ENCODE assay signal across 1 cellular context in genomic region chr3:25854635-25855034, GRCh38.
TF ChIP-seq lines count a peak whose summit lies in the region.

No MANE protein-coding gene starts in this region.

TF ChIP-seq in endothelial cell of umbilical vein, 7 proteins besides CTCF, POLR2A, EP300 and RAD21:
- TF ChIP-seq JUN (IDR thresholded peaks at IDR 0.05; ENCODE audit: borderline replicate concordance, insufficient read depth, insufficient read length, low read depth) (no peak), POLR2AphosphoS5 (IDR thresholded peaks at IDR 0.05; ENCODE audit: insufficient read depth, low read depth, low read length) (no peak), FOS (IDR thresholded peaks at IDR 0.05; ENCODE audit: borderline replicate concordance, insufficient read depth, low read length) (peak; percentile 3), EZH2 (IDR thresholded peaks at IDR 0.05; ENCODE audit: borderline replicate concordance, low read depth, low read length, severe bottlenecking) (no peak), GATA2 (IDR thresholded peaks at IDR 0.05; ENCODE audit: insufficient read depth, insufficient read length, low read depth, low read length) (peak; percentile 50), MYC (IDR thresholded peaks at IDR 0.05; ENCODE audit: low read depth, low read length) (no peak)
- TF ChIP-seq, protein P1, sequence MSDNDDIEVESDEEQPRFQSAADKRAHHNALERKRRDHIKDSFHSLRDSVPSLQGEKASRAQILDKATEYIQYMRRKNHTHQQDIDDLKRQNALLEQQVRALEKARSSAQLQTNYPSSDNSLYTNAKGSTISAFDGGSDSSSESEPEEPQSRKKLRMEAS (IDR thresholded peaks at IDR 0.05; ENCODE audit: insufficient read depth, insufficient read length): no peak
